ENCODE assay signal across 9 cellular contexts in genomic region chr11:65497141-65498041, GRCh38. TPM values are rescaled to one million over a fixed set of nuclear protein-coding genes. Genes with fewer than 3 reads are reported as not detected.
A peak's percentile ranks its signal among the peaks of the same experiment; 100 is the strongest.
DNase-seq lines count a peak whose midpoint lies in the region; ATAC-seq, FAIRE-seq and TF ChIP-seq lines count a peak whose summit lies in the region.
"Had no signal": no experiment of that assay in that cellular context is flagged by ENCODE, and none has a peak within 500 bp of the region (broad histone marks: within the 10 kb centered on the region; RNA-seq: fewer than 3 reads in every experiment).

No MANE protein-coding gene starts in this region.

- H3K4me1 Mint-ChIP-seq in central memory CD8-positive, alpha-beta T cell, result peaks cover 45% of the 10 kb centered on the region

- peak overlapping the region; percentile 100 for H3K9ac ChIP-seq in kidney (ENCODE audit: low read length in 2 of 2)

- peak; percentile 99 for DNase-seq in AG09319 (ENCODE audit: extremely low read depth, low read depth)
- DNase-seq in NCI-H345 treated with DMSO at 0.1 percent for 48 hours (lab: John Stamatoyannopoulos, UW; ENCODE audit: unreplicated experiment), result peak; percentile 97
- DNase-seq in activated CD4-positive, CD25-positive, alpha-beta regulatory T cell (lab: John Stamatoyannopoulos, UW), result peak; percentile 96 to 99 (median 96)
- DNase-seq in central memory CD8-positive, alpha-beta T cell (ENCODE audit: low spot score in 2 of 2), result peak; percentile 86 to 94
- peak; percentile 100 for DNase-seq in kidney
- peak; percentile 100 for DNase-seq in stimulated activated CD4-positive, alpha-beta T cell treated with anti-CD3 and anti-CD28 coated beads, Interleukin-15, amount 100 ng/mL, for 24 hours

- intact Hi-C loops in kidney (cut with DNase I), result no loop called here

- peak overlapping the region; percentile 99 for H3K27ac ChIP-seq in kidney (ENCODE audit: low read depth in 2 of 2, low read length in 2 of 2)

- peaks cover 2% of the 10 kb centered on the region for H3K36me3 Mint-ChIP-seq in central memory CD8-positive, alpha-beta T cell (ENCODE audit: insufficient read depth)

- FAIRE-seq in kidney (lab: Jason Lieb, UNC), result no peak

- ATAC-seq in GM19035 (IDR thresholded peaks at IDR 0.05; ENCODE audit: unreplicated experiment), result peak; percentile 68
- peak; percentile 53 for ATAC-seq in HG03342 (IDR thresholded peaks at IDR 0.05; ENCODE audit: unreplicated experiment)
- peak; percentile 78 for ATAC-seq in central memory CD8-positive, alpha-beta T cell (replicated peaks; ENCODE audit: extremely low read depth, poor library complexity, severe bottlenecking)

- H3K36me3 ChIP-seq in kidney (ENCODE audit: control insufficient read depth in 1 of 2, insufficient read depth in 2 of 2, low read length in 2 of 2), result peaks cover 5 to 24% of the 10 kb centered on the region in 2 donors

- peaks cover 28 to 34% of the 10 kb centered on the region in 2 donors for H3K4me1 ChIP-seq in kidney (ENCODE audit: control insufficient read depth in 1 of 2, insufficient read depth in 1 of 2, low read depth in 1 of 2, low read length in 2 of 2)

- H3K27ac Mint-ChIP-seq in central memory CD8-positive, alpha-beta T cell (ENCODE audit: low read depth), result no peak overlapping the region
- H3K27ac Mint-ChIP-seq: IgD-negative memory B cell had no signal

- TF ChIP-seq CTCF in AG09319 (IDR thresholded peaks at IDR 0.05; ENCODE audit: low read depth, low read length) (peak; percentile 11; the same call in 1 of the 2 replicates), kidney (IDR thresholded peaks at IDR 0.05; ENCODE audit: borderline replicate concordance, extremely low read depth, insufficient read depth) (no peak)

- no peaks in the 10 kb centered on the region for H3K9me3 Mint-ChIP-seq in central memory CD8-positive, alpha-beta T cell
- H3K9me3 Mint-ChIP-seq: IgD-negative memory B cell had no signal

- no peaks in the 10 kb centered on the region for H3K9me3 ChIP-seq in kidney (ENCODE audit: control insufficient read depth in 1 of 2, low read length in 2 of 2)

- H3K4me3 ChIP-seq in kidney (ENCODE audit: low read length in 2 of 2), result peak overlapping the region; percentile 91 to 93

- H3K27me3 Mint-ChIP-seq in central memory CD8-positive, alpha-beta T cell, result no peaks in the 10 kb centered on the region
- H3K27me3 Mint-ChIP-seq: IgD-negative memory B cell had no signal

- H3K4me3 Mint-ChIP-seq in central memory CD8-positive, alpha-beta T cell, result no peak overlapping the region

RNA-seq across cellular contexts. Expression of gene MALAT1, which starts 1.5 kb away (rescaled TPM):
- 15,262 TPM for total RNA-seq in kidney
- polyA plus RNA-seq in kidney (ENCODE audit: insufficient read depth, low read depth, low replicate concordance), result 219 TPM

RNA-seq across cellular contexts. Expression of gene SCYL1, which starts 27.5 kb away (rescaled TPM):
- total RNA-seq in kidney, result 72.2 TPM
- polyA plus RNA-seq in kidney (ENCODE audit: insufficient read depth, low read depth, low replicate concordance), result 78.9 TPM

Comparison
In these comparisons a context has a peak if more than half of its experiments do, and no peak if none do; other contexts are left out.
1. Peak in every context shown above with its lines: DNase-seq, ATAC-seq, H3K4me3 ChIP-seq and H3K27ac ChIP-seq.